Comparison of ENCODE assay signal across 1 cellular context in the genomic region with DNA sequence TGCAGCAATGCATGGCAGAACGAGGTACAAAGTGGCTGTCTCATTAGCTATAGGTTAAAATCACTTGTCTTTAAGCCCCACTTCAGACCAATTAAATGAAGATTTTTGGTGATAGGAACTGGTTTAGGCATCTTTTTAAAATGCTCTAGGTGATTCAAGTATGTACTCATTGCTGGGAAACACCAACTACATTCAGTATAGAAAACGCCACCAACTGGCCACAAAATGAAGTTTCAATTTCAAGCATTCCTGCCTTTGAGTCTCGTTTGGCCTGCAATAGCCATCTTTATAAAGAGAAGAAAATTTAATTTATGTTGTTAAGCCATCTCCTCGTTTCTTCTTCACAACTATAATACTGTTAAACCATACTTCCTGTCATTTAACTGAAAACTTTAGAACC.
TF ChIP-seq lines count a peak whose summit lies in the region.

No MANE protein-coding gene starts in this region.

TF ChIP-seq in WTC11, 78 proteins besides CTCF, POLR2A, EP300 and RAD21 (continued from another document):
- TF ChIP-seq AFF4 (CRISPR knock-in tag; IDR thresholded peaks at IDR 0.05; ENCODE audit: borderline replicate concordance): no peak
- TF ChIP-seq ZNF416 (CRISPR knock-in tag; IDR thresholded peaks at IDR 0.05): no peak
- no peak for TF ChIP-seq CBFB (CRISPR knock-in tag; IDR thresholded peaks at IDR 0.05; ENCODE audit: low read depth)
- no peak for TF ChIP-seq TCF7 (CRISPR knock-in tag; IDR thresholded peaks at IDR 0.05; ENCODE audit: low read depth)
- TF ChIP-seq ELF4 (CRISPR knock-in tag; IDR thresholded peaks at IDR 0.05; ENCODE audit: low read depth): no peak
- TF ChIP-seq MLX (CRISPR knock-in tag; IDR thresholded peaks at IDR 0.05): no peak
- no peak for TF ChIP-seq ZNF671 (CRISPR knock-in tag; IDR thresholded peaks at IDR 0.05)
- TF ChIP-seq ESRRA (CRISPR knock-in tag; IDR thresholded peaks at IDR 0.05; ENCODE audit: borderline replicate concordance): no peak
- no peak for TF ChIP-seq FOXJ3 (CRISPR knock-in tag; IDR thresholded peaks at IDR 0.05; ENCODE audit: borderline replicate concordance)
- no peak for TF ChIP-seq CREB1 (CRISPR knock-in tag; IDR thresholded peaks at IDR 0.05)
- TF ChIP-seq IRF2 (CRISPR knock-in tag; IDR thresholded peaks at IDR 0.05; ENCODE audit: borderline replicate concordance, low read depth): no peak
- TF ChIP-seq NR2C2 (CRISPR knock-in tag; IDR thresholded peaks at IDR 0.05): no peak
- TF ChIP-seq ZSCAN18 (CRISPR knock-in tag; IDR thresholded peaks at IDR 0.05): no peak
- TF ChIP-seq HMGA2 (CRISPR knock-in tag; IDR thresholded peaks at IDR 0.05): no peak
- TF ChIP-seq FOXP1 (CRISPR knock-in tag; IDR thresholded peaks at IDR 0.05; ENCODE audit: borderline replicate concordance): no peak
- TF ChIP-seq, protein P1, sequence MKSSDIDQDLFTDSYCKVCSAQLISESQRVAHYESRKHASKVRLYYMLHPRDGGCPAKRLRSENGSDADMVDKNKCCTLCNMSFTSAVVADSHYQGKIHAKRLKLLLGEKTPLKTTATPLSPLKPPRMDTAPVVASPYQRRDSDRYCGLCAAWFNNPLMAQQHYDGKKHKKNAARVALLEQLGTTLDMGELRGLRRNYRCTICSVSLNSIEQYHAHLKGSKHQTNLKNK (CRISPR knock-in tag; IDR thresholded peaks at IDR 0.05): no peak
TF ChIP-seq in WTC11: peak in this region for 0.
